In genomic region chr1:246930830-246931548, GRCh38 we compare ENCODE assay signal across 8 cellular contexts. TPM values are rescaled to one million over a fixed set of nuclear protein-coding genes. Genes with fewer than 3 reads are reported as not detected.
DNase-seq lines count a peak whose midpoint lies in the region; ATAC-seq, FAIRE-seq and TF ChIP-seq lines count a peak whose summit lies in the region.

No MANE protein-coding gene starts in this region.

- H3F3A ChIP-seq in DOHH2 (ENCODE audit: control insufficient read depth, insufficient read depth): peaks cover 2% of the 10 kb centered on the region; the same call in 1 of the 2 replicates

- H3K4me2 ChIP-seq in DOHH2 (ENCODE audit: low read length) (peak overlapping the region; percentile 73), astrocyte (ENCODE audit: low read length) (peak overlapping the region; percentile 94)

- no peaks in the 10 kb centered on the region for H3K9me2 ChIP-seq in DOHH2 (replicated peaks; ENCODE audit: control insufficient read depth, low read length)

- peak overlapping the region; percentile 94 for H3K4me3 Mint-ChIP-seq in astrocyte (ENCODE audit: unreplicated experiment)

- H3K4me3 ChIP-seq in DOHH2 (ENCODE audit: low read length) (peak overlapping the region; percentile 87), astrocyte (ENCODE audit: insufficient read depth, low read depth, low read length) (peak overlapping the region; percentile 88), retinal pigment epithelial cell (ENCODE audit: low read length) (peak overlapping the region; percentile 68)

- DNase-seq in T follicular helper cell (ENCODE audit: low read depth) (peak; percentile 43), astrocyte (ENCODE audit: low read depth) (peak; percentile 58), hippocampal formation (lab: John Stamatoyannopoulos, UW) (peak; percentile 7 to 42), retinal pigment epithelial cell (ENCODE audit: low read depth) (no peak), middle frontal gyrus (ENCODE audit: extremely low spot score, low spot score) (no peak)

- H4K20me1 ChIP-seq in DOHH2 (ENCODE audit: control insufficient read depth, insufficient read depth, low read depth, low read length) (peaks cover 13% of the 10 kb centered on the region; the same call in 1 of the 2 replicates), astrocyte (ENCODE audit: insufficient read depth, low read length) (peaks cover 39% of the 10 kb centered on the region)

- peaks cover 7% of the 10 kb centered on the region for H3K4me1 Mint-ChIP-seq in astrocyte (ENCODE audit: low read depth, unreplicated experiment)

- H2AFZ ChIP-seq in astrocyte (ENCODE audit: low read depth, low read length): peak overlapping the region; percentile 87

- H3K36me3 Mint-ChIP-seq in astrocyte (ENCODE audit: low read depth, unreplicated experiment): peaks cover 5% of the 10 kb centered on the region

- peak overlapping the region; percentile 92 for H3K9ac ChIP-seq in astrocyte (ENCODE audit: low read length)

- H3K9me3 Mint-ChIP-seq in astrocyte (ENCODE audit: unreplicated experiment): peaks cover 3% of the 10 kb centered on the region

- FAIRE-seq in astrocyte (lab: Jason Lieb, UNC): no peak

- H3K27me3 Mint-ChIP-seq in astrocyte (ENCODE audit: low read depth, unreplicated experiment): no peaks in the 10 kb centered on the region

- peaks cover 45% of the 10 kb centered on the region for H3K36me3 ChIP-seq in DOHH2 (ENCODE audit: control insufficient read depth, low read length)
- H3K36me3 ChIP-seq in astrocyte (ENCODE audit: insufficient read depth, low read length): peaks cover 3% of the 10 kb centered on the region

- peak overlapping the region; percentile 85 for H3K27ac ChIP-seq in DOHH2 (ENCODE audit: low read depth, low read length)
- H3K27ac ChIP-seq in astrocyte (ENCODE audit: low read depth, low read length): peak overlapping the region; percentile 85

- H3K79me2 ChIP-seq in DOHH2 (ENCODE audit: control insufficient read depth, low read length) (peaks cover 56% of the 10 kb centered on the region), astrocyte (ENCODE audit: insufficient read depth, low read length) (peaks cover 51% of the 10 kb centered on the region)

- no peaks in the 10 kb centered on the region for H3K9me3 ChIP-seq in DOHH2 (ENCODE audit: control insufficient read depth, insufficient read depth, low read length)
- no peaks in the 10 kb centered on the region for H3K9me3 ChIP-seq in astrocyte (ENCODE audit: insufficient read depth, low read depth, low read length)

- H3K27me3 ChIP-seq in DOHH2 (ENCODE audit: control insufficient read depth, low read length) (no peaks in the 10 kb centered on the region), astrocyte (ENCODE audit: insufficient read depth, low read length) (no peaks in the 10 kb centered on the region)

- H3K27ac Mint-ChIP-seq in astrocyte (ENCODE audit: unreplicated experiment): peak overlapping the region; percentile 69

- TF ChIP-seq CTCF in DOHH2 (IDR thresholded peaks at IDR 0.05; ENCODE audit: low read depth, low read length, poor library complexity, severe bottlenecking) (no peak), astrocyte (IDR thresholded peaks at IDR 0.05; ENCODE audit: insufficient read depth, low read depth, low read length) (no peak), retinal pigment epithelial cell (conservative IDR thresholded peaks at IDR 0.05; ENCODE audit: low read depth, low read length) (no peak)

- H3K4me1 ChIP-seq in DOHH2 (ENCODE audit: control insufficient read depth, low read length): peaks cover 25% of the 10 kb centered on the region
- H3K4me1 ChIP-seq in astrocyte (ENCODE audit: insufficient read depth, low read length): peaks cover 5% of the 10 kb centered on the region

- ATAC-seq in GM19467 (IDR thresholded peaks at IDR 0.05; ENCODE audit: unreplicated experiment) (peak; percentile 17), HG03571 (IDR thresholded peaks at IDR 0.05; ENCODE audit: unreplicated experiment) (peak; percentile 22)

RNA-seq across cellular contexts. Expression of gene AHCTF1, which starts 0.8 kb away (rescaled TPM):
- 40.0 and 44.0 TPM in 2 replicates for total RNA-seq in astrocyte

Comparison
In these comparisons a context has a peak if more than half of its experiments do, and no peak if none do; other contexts are left out.
1. DNase-seq: peak in T follicular helper cell (single experiment), astrocyte (single experiment) and hippocampal formation (2 of 2); none in retinal pigment epithelial cell (single experiment) and middle frontal gyrus (single experiment).
2. Peak in every context shown above with its lines, with median percentiles within 50 percentile points of each other: H3K4me3 ChIP-seq.